In the genomic region with DNA sequence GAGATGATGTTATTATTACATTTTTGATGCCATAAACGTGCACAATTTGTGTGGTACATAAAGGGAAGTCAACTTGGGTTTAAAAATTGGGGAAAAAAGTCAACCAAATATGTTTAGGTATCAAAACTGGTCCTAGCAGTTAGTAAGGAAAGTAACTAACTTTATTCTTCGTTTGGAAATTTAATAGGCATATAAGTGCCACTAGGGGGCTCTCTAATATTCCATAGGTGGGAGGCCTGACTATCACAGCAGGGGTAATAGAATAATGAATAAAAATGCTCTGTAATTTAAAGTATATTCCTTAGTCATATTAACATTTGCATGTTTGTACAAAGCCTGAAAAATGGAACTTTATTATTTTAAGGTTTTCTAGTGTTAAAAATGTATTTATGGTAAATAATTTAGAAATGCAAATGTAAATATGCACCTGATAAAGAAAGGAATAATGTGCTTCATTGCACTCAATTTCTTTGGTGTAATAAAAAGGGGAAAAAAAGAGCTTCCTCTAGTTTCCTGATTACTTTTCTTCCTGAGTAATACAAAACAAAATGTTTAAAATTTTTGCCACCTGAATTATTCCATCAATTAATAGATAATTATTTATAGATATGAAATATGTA, we compare ENCODE assay signal across 8 cellular contexts.
DNase-seq lines count a peak whose midpoint lies in the region; ATAC-seq and TF ChIP-seq lines count a peak whose summit lies in the region.

No MANE protein-coding gene starts in this region.

- H3K4me2 ChIP-seq in DND-41 (ENCODE audit: insufficient read depth, low read length) = no peak overlapping the region
- H3K4me2 ChIP-seq in neuronal stem cell (ENCODE audit: insufficient read depth, low read length, poor library complexity, severe bottlenecking) = no peak overlapping the region

- H3K9ac ChIP-seq in DND-41 (ENCODE audit: low read depth, low read length) = no peak overlapping the region
- no peak overlapping the region for H3K9ac ChIP-seq in colonic mucosa (ENCODE audit: low read depth in 2 of 2, low read length in 2 of 2)
- H3K9ac ChIP-seq in neuronal stem cell (ENCODE audit: low read depth, low read length, poor library complexity) = no peak overlapping the region

- intact Hi-C loops in colonic mucosa (cut with DNase I) = no loop called here

- no peaks in the 10 kb centered on the region for H3K79me1 ChIP-seq in neuronal stem cell (ENCODE audit: low read depth, low read length)

- no peaks in the 10 kb centered on the region for H4K20me1 ChIP-seq in DND-41 (ENCODE audit: insufficient read depth, low read length)

- H2BK15ac ChIP-seq in neuronal stem cell (ENCODE audit: low read length) = no peak overlapping the region

- no peak overlapping the region for H4K8ac ChIP-seq in neuronal stem cell (ENCODE audit: low read depth, low read length)

- no peak overlapping the region for H3K14ac ChIP-seq in neuronal stem cell (ENCODE audit: low read length)

- H3K27me3 ChIP-seq in DND-41 (ENCODE audit: insufficient read depth, low read length, poor library complexity) (no peaks in the 10 kb centered on the region), colonic mucosa (no peaks in the 10 kb centered on the region), neuronal stem cell (ENCODE audit: control insufficient read depth in 3 of 3, insufficient read depth in 3 of 3, low read depth in 1 of 3, low read length in 3 of 3) (no peaks in the 10 kb centered on the region)

- H3K4me1 ChIP-seq in DND-41 (ENCODE audit: insufficient read depth, low read length) (no peaks in the 10 kb centered on the region), colonic mucosa (no peaks in the 10 kb centered on the region), neuronal stem cell (ENCODE audit: control insufficient read depth in 2 of 2, insufficient read depth in 1 of 2, low read depth in 1 of 2, low read length in 2 of 2) (no peaks in the 10 kb centered on the region)

- no peak overlapping the region for H2BK12ac ChIP-seq in neuronal stem cell (ENCODE audit: low read length)

- no peak overlapping the region for H3K18ac ChIP-seq in neuronal stem cell (ENCODE audit: low read length)

- H3K27ac ChIP-seq in DND-41 (ENCODE audit: low read length) (no peak overlapping the region), colonic mucosa (no peak overlapping the region), neuronal stem cell (replicated peaks; ENCODE audit: low read length) (no peak overlapping the region)

- peak; percentile 78 for TF ChIP-seq CTCF in DND-41 (IDR thresholded peaks at IDR 0.05; ENCODE audit: borderline replicate concordance, extremely low read depth, low read length, poor library complexity, severe bottlenecking)
- peak; percentile 63 for TF ChIP-seq CTCF in colonic mucosa (IDR thresholded peaks at IDR 0.05)

- H2AK5ac ChIP-seq in neuronal stem cell (ENCODE audit: low read depth, low read length) = no peak overlapping the region

- WGBS in neuronal stem cell (ENCODE audit: extremely low coverage in 2 of 2, insufficient read length in 2 of 2, insufficient replicate concordance in 1 of 2), 2 donors = no CpG with 5 or more reads among the region's 2 CpGs

- DNase-seq in A172 (ENCODE audit: low spot score) (peak; percentile 19), DND-41 (peak; percentile 10), NCI-H82 treated with DMSO at 0.1 percent for 48 hours (lab: John Stamatoyannopoulos, UW; ENCODE audit: unreplicated experiment) (peak; percentile 8), colonic mucosa (no peak), neuronal stem cell (ENCODE audit: low spot score) (peak; percentile 3), cerebellum (ENCODE audit: low spot score) (no peak)

- no peaks in the 10 kb centered on the region for H3K36me3 ChIP-seq in DND-41 (ENCODE audit: insufficient read depth, low read length)
- no peaks in the 10 kb centered on the region for H3K36me3 ChIP-seq in colonic mucosa
- H3K36me3 ChIP-seq in neuronal stem cell (replicated peaks in 1 of 2; ENCODE audit: control insufficient read depth in 2 of 2, insufficient read depth in 2 of 2, low read length in 2 of 2) = no peaks in the 10 kb centered on the region

- no peak overlapping the region for H2BK120ac ChIP-seq in neuronal stem cell (ENCODE audit: low read depth, low read length)

- no peaks in the 10 kb centered on the region for H3K79me2 ChIP-seq in DND-41 (ENCODE audit: insufficient read depth, low read length)

- H3K4me3 ChIP-seq in DND-41 (ENCODE audit: low read depth in 1 of 2, low read length in 2 of 2) (no peak overlapping the region), colonic mucosa (no peak overlapping the region), neuronal stem cell (ENCODE audit: low read length in 2 of 2) (no peak overlapping the region)

- H2BK5ac ChIP-seq in neuronal stem cell (ENCODE audit: low read length) = no peak overlapping the region

- no peaks in the 10 kb centered on the region for H3K9me3 ChIP-seq in DND-41 (ENCODE audit: insufficient read depth, low read length, severe bottlenecking)
- H3K9me3 ChIP-seq in colonic mucosa = no peaks in the 10 kb centered on the region
- no peaks in the 10 kb centered on the region for H3K9me3 ChIP-seq in neuronal stem cell (replicated peaks in 1 of 2; ENCODE audit: control insufficient read depth in 2 of 2, insufficient read depth in 1 of 2, low read depth in 1 of 2, low read length in 2 of 2)

- H3K23ac ChIP-seq in neuronal stem cell (ENCODE audit: low read depth, low read length, poor library complexity) = no peak overlapping the region

- ATAC-seq in DND-41 (ENCODE audit: insufficient read depth, low read depth) = peak; percentile 60; the same call in 1 of the 3 replicates
- ATAC-seq in HG02852 (IDR thresholded peaks at IDR 0.05; ENCODE audit: unreplicated experiment) = peak; percentile 60
- no peak for ATAC-seq in GM18519 (IDR thresholded peaks at IDR 0.05; ENCODE audit: low FRiP score, unreplicated experiment)

- no peak overlapping the region for H3K4ac ChIP-seq in neuronal stem cell (ENCODE audit: low read length)

- no peak overlapping the region for H2AFZ ChIP-seq in DND-41 (ENCODE audit: low read depth, low read length)
- no peak overlapping the region for H2AFZ ChIP-seq in neuronal stem cell (ENCODE audit: low read length)

- H4K91ac ChIP-seq in neuronal stem cell (ENCODE audit: low read depth, low read length, poor library complexity) = no peak overlapping the region

Comparison
In these comparisons a context has a peak if more than half of its experiments do, and no peak if none do; other contexts are left out.
1. DNase-seq: peak in A172 (single experiment), DND-41 (single experiment), NCI-H82 treated with DMSO at 0.1 percent for 48 hours (single experiment) and neuronal stem cell (single experiment); none in colonic mucosa (single experiment) and cerebellum (single experiment).